Comparison of ENCODE assay signal across 9 cellular contexts in the genomic region with DNA sequence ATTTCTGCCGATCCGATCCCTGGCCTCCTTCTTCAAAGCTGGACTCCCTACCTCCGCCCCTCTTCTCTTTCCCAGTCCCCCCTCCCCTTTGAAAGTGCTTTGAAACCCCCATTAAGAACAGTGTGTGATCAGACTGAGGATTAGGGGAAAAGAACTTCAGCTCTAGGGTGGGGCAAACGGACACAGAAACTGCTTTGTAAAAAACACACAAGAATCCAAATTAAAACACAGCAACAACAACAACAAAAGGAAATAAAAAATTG. TPM values are rescaled to one million over a fixed set of nuclear protein-coding genes. Genes with fewer than 3 reads are reported as not detected.
DNase-seq lines count a peak whose midpoint lies in the region; ATAC-seq, FAIRE-seq and TF ChIP-seq lines count a peak whose summit lies in the region.
"Had no signal": no experiment of that assay in that cellular context is flagged by ENCODE, and none has a peak within 500 bp of the region (broad histone marks: within the 10 kb centered on the region; RNA-seq: fewer than 3 reads in every experiment).

No MANE protein-coding gene starts in this region.

- intact Hi-C loops in kidney (cut with DNase I): no loop called here

- H3K4me1 Mint-ChIP-seq in activated CD4-positive, alpha-beta memory T cell treated with anti-CD3 and anti-CD28 coated beads, Interleukin-2, amount 10 ng/mL, durations not matched to agents 7 days and 5 days: peaks cover 14% of the 10 kb centered on the region

- H3K36me3 Mint-ChIP-seq in activated CD4-positive, alpha-beta memory T cell treated with anti-CD3 and anti-CD28 coated beads, Interleukin-2, amount 10 ng/mL, durations not matched to agents 7 days and 5 days (ENCODE audit: low read depth): peaks cover 3% of the 10 kb centered on the region

- H3K9me3 ChIP-seq in HUES48 (ENCODE audit: control insufficient read depth, insufficient read depth, low read length) (no peaks in the 10 kb centered on the region), kidney (ENCODE audit: control insufficient read depth in 1 of 2, low read length in 2 of 2) (no peaks in the 10 kb centered on the region), suprapubic skin (no peaks in the 10 kb centered on the region)

- peaks cover 13% of the 10 kb centered on the region for H3K27me3 ChIP-seq in HUES48 (ENCODE audit: control insufficient read depth, insufficient read depth, low read length)
- no peaks in the 10 kb centered on the region for H3K27me3 ChIP-seq in suprapubic skin

- peak overlapping the region; percentile 93 for H3K9ac ChIP-seq in HUES48 (ENCODE audit: low read depth, low read length)
- peak overlapping the region; percentile 84 to 94 for H3K9ac ChIP-seq in kidney (ENCODE audit: low read length in 2 of 2)

- ATAC-seq in omental fat pad (ENCODE audit: low FRiP score) (no peak), HG03460 (IDR thresholded peaks at IDR 0.05; ENCODE audit: unreplicated experiment) (no peak)

- H3K27ac ChIP-seq in HUES48 (ENCODE audit: low read depth, low read length) (peak overlapping the region; percentile 100), kidney (ENCODE audit: low read depth in 2 of 2, low read length in 2 of 2) (peak overlapping the region; percentile 92 to 93), suprapubic skin (peak overlapping the region; percentile 94)

- peaks cover 31% of the 10 kb centered on the region for H3K27me3 Mint-ChIP-seq in activated CD4-positive, alpha-beta memory T cell treated with anti-CD3 and anti-CD28 coated beads, Interleukin-2, amount 10 ng/mL, durations not matched to agents 7 days and 5 days

- TF ChIP-seq POLR2A in suprapubic skin (IDR thresholded peaks at IDR 0.05): no peak

- no peak for DNase-seq in astrocyte of the cerebellum (ENCODE audit: low read depth)
- DNase-seq in kidney: no peak
- DNase-seq in suprapubic skin (ENCODE audit: low spot score in 2 of 2): no peak
- DNase-seq in omental fat pad (ENCODE audit: low spot score): no peak
- no peak for DNase-seq in NCI-H226
- DNase-seq in activated CD4-positive, alpha-beta memory T cell treated with anti-CD3 and anti-CD28 coated beads, Interleukin-2, amount 10 ng/mL, durations not matched to agents 7 days and 5 days: no peak

- no peak for FAIRE-seq in kidney (lab: Jason Lieb, UNC)

- H3K36me3 ChIP-seq in HUES48 (ENCODE audit: control insufficient read depth, insufficient read depth, low read length) (peaks cover 35% of the 10 kb centered on the region), kidney (ENCODE audit: control insufficient read depth in 1 of 2, insufficient read depth in 2 of 2, low read length in 2 of 2) (peaks cover 2 to 6% of the 10 kb centered on the region in 2 donors), suprapubic skin (no peaks in the 10 kb centered on the region)

- CTCF ChIA-PET in activated CD4-positive, alpha-beta memory T cell treated with anti-CD3 and anti-CD28 coated beads, Interleukin-2, amount 10 ng/mL, durations not matched to agents 7 days and 5 days (lab: Charles Lee): no interaction called here

- in situ Hi-C loops in astrocyte of the cerebellum (cut with HindIII; ENCODE audit: low sequenced_read_pairs): loop anchor here (25.0 kb wide), 1 partner anchor 552 kb away; no protein-coding TSS in a partner anchor

- H3K4me3 ChIP-seq in HUES48 (ENCODE audit: low read depth, low read length) (peak overlapping the region; percentile 98), astrocyte of the cerebellum (ENCODE audit: low read depth, low read length) (peak overlapping the region; percentile 100), kidney (ENCODE audit: low read length in 2 of 2) (peak overlapping the region; percentile 79 to 98), suprapubic skin (peak overlapping the region; percentile 92)

- POLR2A ChIA-PET in activated CD4-positive, alpha-beta memory T cell treated with anti-CD3 and anti-CD28 coated beads, Interleukin-2, amount 10 ng/mL, durations not matched to agents 7 days and 5 days (lab: Charles Lee): no interaction called here

- H3K4me3 Mint-ChIP-seq in activated CD4-positive, alpha-beta memory T cell treated with anti-CD3 and anti-CD28 coated beads, Interleukin-2, amount 10 ng/mL, durations not matched to agents 7 days and 5 days: no peak overlapping the region
- H3K4me3 Mint-ChIP-seq: dendritic cell treated with granulocyte-macrophage colony-stimulating factor and Interleukin-4, amounts not matched to agents 40 ng/mL and 50 ng/mL, for 4 days had no signal

- peaks cover 28% of the 10 kb centered on the region for H3K4me1 ChIP-seq in HUES48 (ENCODE audit: control insufficient read depth, insufficient read depth, low read length)
- peaks cover 0 to 15% of the 10 kb centered on the region in 2 donors for H3K4me1 ChIP-seq in kidney (ENCODE audit: control insufficient read depth in 1 of 2, insufficient read depth in 1 of 2, low read depth in 1 of 2, low read length in 2 of 2)
- peaks cover 40% of the 10 kb centered on the region for H3K4me1 ChIP-seq in suprapubic skin

- no peaks in the 10 kb centered on the region for H3K9me3 Mint-ChIP-seq in activated CD4-positive, alpha-beta memory T cell treated with anti-CD3 and anti-CD28 coated beads, Interleukin-2, amount 10 ng/mL, durations not matched to agents 7 days and 5 days
- H3K9me3 Mint-ChIP-seq: dendritic cell treated with granulocyte-macrophage colony-stimulating factor and Interleukin-4, amounts not matched to agents 40 ng/mL and 50 ng/mL, for 4 days had no signal

- no peak for TF ChIP-seq CTCF in astrocyte of the cerebellum (IDR thresholded peaks at IDR 0.05; ENCODE audit: low read depth, low read length, missing control alignments)
- TF ChIP-seq CTCF in kidney (IDR thresholded peaks at IDR 0.05; ENCODE audit: borderline replicate concordance, extremely low read depth, insufficient read depth): no peak
- no peak for TF ChIP-seq CTCF in suprapubic skin (IDR thresholded peaks at IDR 0.05)
- TF ChIP-seq CTCF in omental fat pad (IDR thresholded peaks at IDR 0.05): no peak

- under 1% methylated on average over 4 of the region's 4 CpGs for WGBS in suprapubic skin

- no peak overlapping the region for H3K27ac Mint-ChIP-seq in activated CD4-positive, alpha-beta memory T cell treated with anti-CD3 and anti-CD28 coated beads, Interleukin-2, amount 10 ng/mL, durations not matched to agents 7 days and 5 days
- H3K27ac Mint-ChIP-seq: dendritic cell treated with granulocyte-macrophage colony-stimulating factor and Interleukin-4, amounts not matched to agents 40 ng/mL and 50 ng/mL, for 4 days had no signal

- TF ChIP-seq EP300 in suprapubic skin (IDR thresholded peaks at IDR 0.05): no peak

RNA-seq across cellular contexts. Expression of gene SPRY2, which starts 1.4 kb away (rescaled TPM):
- 26.2 TPM for total RNA-seq in kidney
- 10.6 TPM for polyA plus RNA-seq in kidney (ENCODE audit: insufficient read depth, low read depth, low replicate concordance)
- 10 to 100 TPM; 23.0 to 39.5 (median 35.2) TPM for total RNA-seq in suprapubic skin
- total RNA-seq in omental fat pad: 100 to 1,000 TPM in 1 of 4 donors, 10 to 100 TPM in 3; 61.3 to 130 (median 68.3) TPM
- not detected for total RNA-seq in activated CD4-positive, alpha-beta memory T cell treated with anti-CD3 and anti-CD28 coated beads, Interleukin-2, amount 10 ng/mL, durations not matched to agents 7 days and 5 days

Comparison
In these comparisons a context has a peak if more than half of its experiments do, and no peak if none do; other contexts are left out.
1. RNA of gene SPRY2, which starts 1.4 kb away (total RNA-seq): 61.3 to 130 TPM in omental fat pad, 23.0 to 39.5 TPM in suprapubic skin and 26.2 TPM in kidney (single experiment); not detected in activated CD4-positive, alpha-beta memory T cell treated with anti-CD3 and anti-CD28 coated beads, Interleukin-2, amount 10 ng/mL, durations not matched to agents 7 days and 5 days; every median in the first group is over 10 times any median in the second.
2. Peak in every context shown above with its lines, with median percentiles within 50 percentile points of each other: H3K27ac ChIP-seq and H3K4me3 ChIP-seq.